In the genomic region with DNA sequence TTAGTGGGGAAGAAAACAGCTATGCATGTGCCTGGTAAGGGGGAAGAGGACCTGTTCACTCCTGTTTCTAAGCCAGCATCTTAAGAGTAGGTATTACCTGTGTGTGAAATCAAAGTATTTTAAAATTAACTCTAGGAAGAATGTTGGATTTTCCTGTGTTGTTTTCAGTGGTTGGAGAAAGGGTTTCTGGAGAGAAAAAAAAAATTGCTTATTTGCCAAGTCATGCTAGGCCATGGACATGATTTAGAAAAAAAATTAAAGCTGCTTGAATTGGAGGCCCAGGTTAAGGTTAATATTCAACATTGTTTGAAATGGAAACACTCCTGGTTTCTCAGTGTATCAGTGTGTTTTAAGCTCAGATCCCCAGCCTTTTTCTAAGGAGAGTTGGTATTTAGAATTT, we compare ENCODE assay signal across 11 cellular contexts. TPM values are rescaled to one million over a fixed set of nuclear protein-coding genes. Genes with fewer than 3 reads are reported as not detected.
DNase-seq lines count a peak whose midpoint lies in the region; ATAC-seq and TF ChIP-seq lines count a peak whose summit lies in the region.
"Had no signal": no experiment of that assay in that cellular context is flagged by ENCODE, and none has a peak within 500 bp of the region (broad histone marks: within the 10 kb centered on the region; RNA-seq: fewer than 3 reads in every experiment).

No MANE protein-coding gene starts in this region.

- no peaks in the 10 kb centered on the region for H4K20me1 ChIP-seq in GM23338 (replicated peaks; ENCODE audit: insufficient read depth)

- H3K4me3 ChIP-seq in GM23338: peak overlapping the region; percentile 65

- H3K4me2 ChIP-seq in GM23338: peak overlapping the region; percentile 82

- H3K36me3 Mint-ChIP-seq in GM23338 (ENCODE audit: low read depth) (no peaks in the 10 kb centered on the region), neural crest cell (ENCODE audit: low read depth) (no peaks in the 10 kb centered on the region)
- no peaks in the 10 kb centered on the region for H3K36me3 Mint-ChIP-seq in central memory CD8-positive, alpha-beta T cell (ENCODE audit: insufficient read depth)

- H2AFZ ChIP-seq in GM23338: 0 out of 2 replicates have a peak overlapping the region, but pooled peaks have one; percentile 87

- H3K27me3 ChIP-seq in GM23338 (ENCODE audit: insufficient read depth): peaks cover 24% of the 10 kb centered on the region

- no peaks in the 10 kb centered on the region for H3F3A ChIP-seq in GM23338 (replicated peaks; ENCODE audit: low read depth)

- H3K36me3 ChIP-seq in GM23338 (ENCODE audit: insufficient read depth): no peaks in the 10 kb centered on the region

- peaks cover 20% of the 10 kb centered on the region for H3K4me1 ChIP-seq in GM23338 (ENCODE audit: insufficient read depth)

- no peak for TF ChIP-seq CTCF in GM23338 (conservative IDR thresholded peaks at IDR 0.05; ENCODE audit: low read depth in 2 of 2)
- TF ChIP-seq CTCF in neural crest cell (conservative IDR thresholded peaks at IDR 0.05): no peak

- DNase-seq in DMS53 (lab: John Stamatoyannopoulos, UW) (peak; percentile 50), DMS53 treated with DMSO at 0.1 percent for 48 hours (lab: John Stamatoyannopoulos, UW; ENCODE audit: unreplicated experiment) (no peak), GM23338 (ENCODE audit: low spot score) (no peak), neural crest cell (ENCODE audit: low read depth, low spot score) (no peak), NCI-H2029 treated with DMSO at 0.1 percent for 48 hours (lab: John Stamatoyannopoulos, UW) (no peak)
- DNase-seq in central memory CD8-positive, alpha-beta T cell (ENCODE audit: low spot score in 2 of 2): no peak
- DNase-seq in activated effector memory CD4-positive, alpha-beta T cell treated with anti-CD3 and anti-CD28 coated beads, Interleukin-2, amount 50 U/mL, for 16 hours: no peak
- DNase-seq: NCI-H187, T-helper 9 cell had no signal

- peaks cover 6% of the 10 kb centered on the region for H3K27me3 Mint-ChIP-seq in GM23338 (ENCODE audit: insufficient read depth, low read depth, poor library complexity)
- H3K27me3 Mint-ChIP-seq in central memory CD8-positive, alpha-beta T cell: no peaks in the 10 kb centered on the region
- H3K27me3 Mint-ChIP-seq in neural crest cell (ENCODE audit: low read depth): peaks cover 70% of the 10 kb centered on the region

- ATAC-seq in GM23338 (no peak), GM18520 (IDR thresholded peaks at IDR 0.05; ENCODE audit: unreplicated experiment) (no peak)
- ATAC-seq in central memory CD8-positive, alpha-beta T cell (replicated peaks; ENCODE audit: extremely low read depth, poor library complexity, severe bottlenecking): no peak

- no peak overlapping the region for H3K27ac ChIP-seq in GM23338 (ENCODE audit: low read depth)
- H3K27ac ChIP-seq: 22Rv1 had no signal

- H3K9me3 Mint-ChIP-seq in GM23338 (no peaks in the 10 kb centered on the region), neural crest cell (no peaks in the 10 kb centered on the region)
- no peaks in the 10 kb centered on the region for H3K9me3 Mint-ChIP-seq in central memory CD8-positive, alpha-beta T cell

- H3K27ac Mint-ChIP-seq in GM23338 (no peak overlapping the region), neural crest cell (ENCODE audit: unreplicated experiment) (no peak overlapping the region)
- no peak overlapping the region for H3K27ac Mint-ChIP-seq in central memory CD8-positive, alpha-beta T cell (ENCODE audit: low read depth)

- H3K4me3 Mint-ChIP-seq in GM23338 (peak overlapping the region; percentile 85), neural crest cell (peak overlapping the region; percentile 82)
- peak overlapping the region; percentile 79 for H3K4me3 Mint-ChIP-seq in central memory CD8-positive, alpha-beta T cell

- H3K79me2 ChIP-seq in GM23338 (replicated peaks; ENCODE audit: insufficient read depth): no peaks in the 10 kb centered on the region

- no peaks in the 10 kb centered on the region for H3K9me2 ChIP-seq in GM23338 (ENCODE audit: insufficient read depth)

- H3K4me1 Mint-ChIP-seq in GM23338: peaks cover 29% of the 10 kb centered on the region
- H3K4me1 Mint-ChIP-seq in central memory CD8-positive, alpha-beta T cell: peaks cover 13% of the 10 kb centered on the region
- peaks cover 18% of the 10 kb centered on the region for H3K4me1 Mint-ChIP-seq in neural crest cell

TF ChIP-seq in GM23338, 12 proteins besides CTCF, POLR2A, EP300 and RAD21 (continues in another document):
- no peak for TF ChIP-seq ZNF114 (CRISPR knock-in tag; IDR thresholded peaks at IDR 0.05)
- TF ChIP-seq REST (IDR thresholded peaks at IDR 0.05; ENCODE audit: unreplicated experiment): no peak
- no peak for TF ChIP-seq ZNF331 (CRISPR knock-in tag; IDR thresholded peaks at IDR 0.05; ENCODE audit: low read depth)
- TF ChIP-seq STAT1 (IDR thresholded peaks at IDR 0.05; ENCODE audit: unreplicated experiment): no peak

RNA-seq across cellular contexts. Expression of gene DNAJC6, which starts 42.8 kb away (rescaled TPM):
- 4.6 and 7.4 TPM in 2 replicates for total RNA-seq in GM23338 (2014; rRNA removed; shearing (Covaris generic))
- polyA plus RNA-seq in GM23338 (2016; fragmentation: Nextera tagmentation; extraction: Ambion mirVana): 1.6 and 2.4 TPM in 2 replicates
- 2.0 and 2.4 TPM in 2 replicates for total RNA-seq in neural crest cell
